Comparison of ENCODE assay signal across 21 cellular contexts in genomic region chr2:195711478-195711877, GRCh38. TPM values are rescaled to one million over a fixed set of nuclear protein-coding genes. Genes with fewer than 3 reads are reported as not detected.
DNase-seq lines count a peak whose midpoint lies in the region; ATAC-seq and FAIRE-seq lines count a peak whose summit lies in the region.
"Had no signal": no experiment of that assay in that cellular context is flagged by ENCODE, and none has a peak within 500 bp of the region (broad histone marks: within the 10 kb centered on the region; RNA-seq: fewer than 3 reads in every experiment).

No MANE protein-coding gene starts in this region.

- no peak overlapping the region for H3K14ac ChIP-seq in mesenchymal stem cell (ENCODE audit: low read length in 2 of 2)

- H3K36me3 ChIP-seq in mesenchymal stem cell (ENCODE audit: control insufficient read depth in 1 of 2, insufficient read depth in 2 of 2, low read depth in 1 of 2, low read length in 2 of 2): peaks cover 5 to 42% of the 10 kb centered on the region in 2 experiments

- DNase-seq in mesenchymal stem cell (no peak), DMS114 treated with DMSO at 0.1 percent for 48 hours (lab: John Stamatoyannopoulos, UW; ENCODE audit: unreplicated experiment) (no peak), GM03348 (ENCODE audit: low spot score) (no peak), frontal cortex (ENCODE audit: low spot score in 2 of 2) (no peak)
- DNase-seq: adrenal gland, AML-193, Calu3, caudate nucleus, GM23248, heart right ventricle, islet precursor cell, mammary epithelial cell, naive B cell, PC-3 had no signal

- H2AFZ ChIP-seq in mesenchymal stem cell (ENCODE audit: low read depth, low read length): no peak overlapping the region
- H2AFZ ChIP-seq: GM23248, parathyroid adenoma had no signal

- no peak overlapping the region for H2BK5ac ChIP-seq in mesenchymal stem cell (ENCODE audit: low read depth, low read length, poor library complexity, severe bottlenecking)

- no peak overlapping the region for H3K18ac ChIP-seq in mesenchymal stem cell (ENCODE audit: low read depth in 1 of 2, low read length in 2 of 2)

- no peak overlapping the region for H4K8ac ChIP-seq in mesenchymal stem cell (ENCODE audit: low read length)

- H2BK120ac ChIP-seq in mesenchymal stem cell (ENCODE audit: low read depth, low read length): no peak overlapping the region

- no peaks in the 10 kb centered on the region for H3K4me1 ChIP-seq in mesenchymal stem cell (ENCODE audit: control insufficient read depth, insufficient read depth, low read depth, low read length)
- H3K4me1 ChIP-seq: adrenal gland, parathyroid adenoma had no signal

- peak; percentile 74 for ATAC-seq in GM19324 (IDR thresholded peaks at IDR 0.05; ENCODE audit: low FRiP score, unreplicated experiment)
- ATAC-seq in HG02642 (IDR thresholded peaks at IDR 0.05; ENCODE audit: poor library complexity, unreplicated experiment): peak; percentile 65
- peak; percentile 40 for ATAC-seq in HG03342 (IDR thresholded peaks at IDR 0.05; ENCODE audit: unreplicated experiment)
- no peak for ATAC-seq in GM18502 (IDR thresholded peaks at IDR 0.05; ENCODE audit: poor library complexity, unreplicated experiment)
- ATAC-seq: activated CD4-positive, CD25-positive, alpha-beta regulatory T cell treated with anti-CD3 and anti-CD28 coated beads, Interleukin-2, amount 50 U/mL, for 24 hours; activated T-helper 17 cell treated with anti-CD3 and anti-CD28 coated beads, Interleukin-2, amount 50 U/mL, for 72 hours; heart right ventricle; PC-3 had no signal

- FAIRE-seq in frontal cortex (lab: Jason Lieb, UNC): no peak

- peaks cover 4% of the 10 kb centered on the region for H3K79me1 ChIP-seq in mesenchymal stem cell (replicated peaks; ENCODE audit: low read length, poor library complexity, severe bottlenecking)

- no peak overlapping the region for H3K23ac ChIP-seq in mesenchymal stem cell (ENCODE audit: low read length in 2 of 2)

- no peak overlapping the region for H2AK5ac ChIP-seq in mesenchymal stem cell (ENCODE audit: low read length, severe bottlenecking)

- peak overlapping the region; percentile 67 for H3K27ac ChIP-seq in mesenchymal stem cell (ENCODE audit: low read length, poor library complexity, severe bottlenecking)
- H3K27ac ChIP-seq: adrenal gland, heart right ventricle, parathyroid adenoma had no signal

- no peaks in the 10 kb centered on the region for H3K9me3 ChIP-seq in mesenchymal stem cell (ENCODE audit: control insufficient read depth, low read length)
- H3K9me3 ChIP-seq: adrenal gland, heart right ventricle had no signal

- H3K9ac ChIP-seq in mesenchymal stem cell (ENCODE audit: low read length): no peak overlapping the region
- H3K9ac ChIP-seq: GM23248, parathyroid adenoma had no signal

- no peak overlapping the region for H2BK12ac ChIP-seq in mesenchymal stem cell (ENCODE audit: low read length in 2 of 2)

- H3K4ac ChIP-seq in mesenchymal stem cell (ENCODE audit: low read depth in 1 of 2, low read length in 2 of 2): no peak overlapping the region

- H3K4me2 ChIP-seq in mesenchymal stem cell (ENCODE audit: low read length, poor library complexity, severe bottlenecking): no peak overlapping the region

- H2BK15ac ChIP-seq in mesenchymal stem cell (ENCODE audit: low read depth, poor library complexity, severe bottlenecking): no peak overlapping the region

- no peak overlapping the region for H3K4me3 ChIP-seq in mesenchymal stem cell (ENCODE audit: insufficient read depth in 1 of 2, low read depth in 1 of 2, low read length in 2 of 2)
- H3K4me3 ChIP-seq: adrenal gland, GM23248, heart right ventricle had no signal

- no peaks in the 10 kb centered on the region for H3K27me3 ChIP-seq in mesenchymal stem cell (ENCODE audit: control insufficient read depth in 1 of 2, insufficient read depth in 1 of 2, low read length in 2 of 2)
- H3K27me3 ChIP-seq: adrenal gland, heart right ventricle had no signal

- no peak overlapping the region for H4K91ac ChIP-seq in mesenchymal stem cell (ENCODE audit: low read length)

RNA-seq across cellular contexts. Expression of gene SLC39A10, which starts 54.5 kb away (rescaled TPM):
- 21.0 TPM for polyA plus RNA-seq in mesenchymal stem cell (2013, experiment 1 of 2)
- 20.8 TPM for polyA plus RNA-seq in mesenchymal stem cell (2013, experiment 2 of 2)
- total RNA-seq in frontal cortex: 172 TPM
